ENCODE assay signal across 10 cellular contexts in the genomic region with DNA sequence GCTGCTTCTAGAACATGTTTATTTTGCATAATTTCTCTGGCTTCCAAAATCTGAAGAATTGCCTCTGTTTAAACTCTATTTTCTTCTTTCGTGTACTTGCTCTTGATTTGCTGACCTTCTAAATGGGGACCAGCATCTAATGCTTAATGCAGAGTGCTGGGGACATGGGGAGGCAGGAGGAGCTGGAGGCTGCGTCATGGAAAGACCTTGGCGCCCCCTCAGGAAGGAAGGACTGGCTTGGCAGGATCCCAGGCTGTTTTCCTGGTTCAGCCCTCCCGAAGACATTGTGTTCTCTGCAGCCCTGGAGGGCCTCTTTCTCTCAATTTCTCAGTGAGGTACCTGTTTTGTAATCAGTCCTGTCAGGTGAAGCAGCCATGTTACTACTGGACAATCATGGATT. TPM values are rescaled to one million over a fixed set of nuclear protein-coding genes. Genes with fewer than 3 reads are reported as not detected.
A peak's percentile ranks its signal among the peaks of the same experiment; 100 is the strongest.
DNase-seq lines count a peak whose midpoint lies in the region; ATAC-seq and TF ChIP-seq lines count a peak whose summit lies in the region.
"Had no signal": no experiment of that assay in that cellular context is flagged by ENCODE, and none has a peak within 500 bp of the region (broad histone marks: within the 10 kb centered on the region; RNA-seq: fewer than 3 reads in every experiment).

No MANE protein-coding gene starts in this region.

- H3K9me2 ChIP-seq in GM23338 (ENCODE audit: insufficient read depth), result no peaks in the 10 kb centered on the region

- peaks cover 5% of the 10 kb centered on the region; the same call in 2 of the 3 replicates for H3K36me3 Mint-ChIP-seq in GM23338 (ENCODE audit: low read depth)

- no peak overlapping the region for H2AFZ ChIP-seq in GM23338

- no peak overlapping the region for H3K27ac Mint-ChIP-seq in GM23338

- peaks cover 13% of the 10 kb centered on the region for H3K4me1 Mint-ChIP-seq in GM23338

- DNase-seq in GM23338 (ENCODE audit: low spot score) (peak; percentile 53), UCSD-AML1 (lab: John Stamatoyannopoulos, UW; ENCODE audit: unreplicated experiment) (peak; percentile 59), Right ventricle myocardium inferior (ENCODE audit: missing footprints) (no peak), putamen (ENCODE audit: low spot score) (peak; percentile 28), activated gamma-delta T cell treated with Interleukin-2 at 50 U/mL for 16 hours (no peak), SIG-M5 (lab: John Stamatoyannopoulos, UW) (no peak)
- no peak for DNase-seq in activated CD8-positive, alpha-beta memory T cell treated with anti-CD3 and anti-CD28 coated beads, Interleukin-2, amount 50 U/mL, for 48 hours
- DNase-seq: NCI-H1048, trophoblast cell had no signal

- no peak overlapping the region for H3K27ac ChIP-seq in GM23338 (ENCODE audit: low read depth)

- H3K79me2 ChIP-seq in GM23338 (replicated peaks; ENCODE audit: insufficient read depth), result no peaks in the 10 kb centered on the region

- no peaks in the 10 kb centered on the region for H3F3A ChIP-seq in GM23338 (replicated peaks; ENCODE audit: low read depth)

- no peaks in the 10 kb centered on the region for H4K20me1 ChIP-seq in GM23338 (replicated peaks; ENCODE audit: insufficient read depth)

- no peak overlapping the region for H3K4me3 Mint-ChIP-seq in GM23338

- peaks cover 26% of the 10 kb centered on the region for H3K27me3 ChIP-seq in GM23338 (ENCODE audit: insufficient read depth)

- H3K4me3 ChIP-seq in GM23338, result no peak overlapping the region

- H3K4me2 ChIP-seq in GM23338, result no peak overlapping the region

- no peaks in the 10 kb centered on the region for H3K36me3 ChIP-seq in GM23338 (ENCODE audit: insufficient read depth)

- H3K27me3 Mint-ChIP-seq in GM23338 (ENCODE audit: insufficient read depth, low read depth, poor library complexity), result peaks cover 16% of the 10 kb centered on the region

- H3K4me1 ChIP-seq in GM23338 (ENCODE audit: insufficient read depth), result no peaks in the 10 kb centered on the region

- peak; percentile 72 for ATAC-seq in GM23338
- ATAC-seq in Right ventricle myocardium inferior, result peak; percentile 53
- no peak for ATAC-seq in GM21576 (IDR thresholded peaks at IDR 0.05; ENCODE audit: unreplicated experiment)

- TF ChIP-seq CTCF in GM23338 (conservative IDR thresholded peaks at IDR 0.05; ENCODE audit: low read depth in 2 of 2), result peak; percentile 37 to 53; a peak in 3 of 4 replicates

- H3K9me3 Mint-ChIP-seq in GM23338, result peaks cover 9% of the 10 kb centered on the region

- intact Hi-C loops in Right ventricle myocardium inferior (cut with DNase I), result loop anchor here (5.0 kb wide), 1 partner anchor 90 kb away; no protein-coding TSS in a partner anchor

TF ChIP-seq in GM23338, 12 proteins besides CTCF, POLR2A, EP300 and RAD21:
- TF ChIP-seq ZNF331 (CRISPR knock-in tag; IDR thresholded peaks at IDR 0.05; ENCODE audit: low read depth), result no peak
- TF ChIP-seq EZH2phosphoT487 (IDR thresholded peaks at IDR 0.05; ENCODE audit: unreplicated experiment), result no peak
- TF ChIP-seq, protein P1, sequence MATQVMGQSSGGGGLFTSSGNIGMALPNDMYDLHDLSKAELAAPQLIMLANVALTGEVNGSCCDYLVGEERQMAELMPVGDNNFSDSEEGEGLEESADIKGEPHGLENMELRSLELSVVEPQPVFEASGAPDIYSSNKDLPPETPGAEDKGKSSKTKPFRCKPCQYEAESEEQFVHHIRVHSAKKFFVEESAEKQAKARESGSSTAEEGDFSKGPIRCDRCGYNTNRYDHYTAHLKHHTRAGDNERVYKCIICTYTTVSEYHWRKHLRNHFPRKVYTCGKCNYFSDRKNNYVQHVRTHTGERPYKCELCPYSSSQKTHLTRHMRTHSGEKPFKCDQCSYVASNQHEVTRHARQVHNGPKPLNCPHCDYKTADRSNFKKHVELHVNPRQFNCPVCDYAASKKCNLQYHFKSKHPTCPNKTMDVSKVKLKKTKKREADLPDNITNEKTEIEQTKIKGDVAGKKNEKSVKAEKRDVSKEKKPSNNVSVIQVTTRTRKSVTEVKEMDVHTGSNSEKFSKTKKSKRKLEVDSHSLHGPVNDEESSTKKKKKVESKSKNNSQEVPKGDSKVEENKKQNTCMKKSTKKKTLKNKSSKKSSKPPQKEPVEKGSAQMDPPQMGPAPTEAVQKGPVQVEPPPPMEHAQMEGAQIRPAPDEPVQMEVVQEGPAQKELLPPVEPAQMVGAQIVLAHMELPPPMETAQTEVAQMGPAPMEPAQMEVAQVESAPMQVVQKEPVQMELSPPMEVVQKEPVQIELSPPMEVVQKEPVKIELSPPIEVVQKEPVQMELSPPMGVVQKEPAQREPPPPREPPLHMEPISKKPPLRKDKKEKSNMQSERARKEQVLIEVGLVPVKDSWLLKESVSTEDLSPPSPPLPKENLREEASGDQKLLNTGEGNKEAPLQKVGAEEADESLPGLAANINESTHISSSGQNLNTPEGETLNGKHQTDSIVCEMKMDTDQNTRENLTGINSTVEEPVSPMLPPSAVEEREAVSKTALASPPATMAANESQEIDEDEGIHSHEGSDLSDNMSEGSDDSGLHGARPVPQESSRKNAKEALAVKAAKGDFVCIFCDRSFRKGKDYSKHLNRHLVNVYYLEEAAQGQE (IDR thresholded peaks at IDR 0.05; ENCODE audit: unreplicated experiment), result no peak

RNA-seq across cellular contexts. Expression of a gene that starts 5.5 kb away (rescaled TPM):
- 10.0 and 10.1 TPM in 2 replicates for total RNA-seq in GM23338 (2014; rRNA removed; shearing (Covaris generic))
- polyA plus RNA-seq in GM23338 (2016; fragmentation: Nextera tagmentation; extraction: Ambion mirVana), result 5.3 and 5.4 TPM in 2 replicates
- 16.4 TPM for total RNA-seq in Right ventricle myocardium inferior

RNA-seq across cellular contexts. Expression of a gene that starts 45.7 kb away (rescaled TPM):
- total RNA-seq in GM23338 (2014; rRNA removed; shearing (Covaris generic)), result 12.8 and 22.9 TPM in 2 replicates
- 7.2 and 7.4 TPM in 2 replicates for polyA plus RNA-seq in GM23338 (2016; fragmentation: Nextera tagmentation; extraction: Ambion mirVana)
- total RNA-seq in Right ventricle myocardium inferior, result 0.30 TPM

Comparison
In these comparisons a context has a peak if more than half of its experiments do, and no peak if none do; other contexts are left out.
1. DNase-seq: peak in GM23338 (single experiment), UCSD-AML1 (single experiment) and putamen (single experiment); none in Right ventricle myocardium inferior (single experiment), activated CD8-positive, alpha-beta memory T cell treated with anti-CD3 and anti-CD28 coated beads, Interleukin-2, amount 50 U/mL, for 48 hours (single experiment), activated gamma-delta T cell treated with Interleukin-2 at 50 U/mL for 16 hours (single experiment) and SIG-M5 (single experiment).
2. RNA of a gene that starts 45.7 kb away (total RNA-seq): 12.8 to 22.9 TPM in GM23338; 0.30 TPM in Right ventricle myocardium inferior (single experiment); every median in the first group is over 10 times any median in the second.